Comparison of ENCODE assay signal across 1 cellular context in the genomic region with DNA sequence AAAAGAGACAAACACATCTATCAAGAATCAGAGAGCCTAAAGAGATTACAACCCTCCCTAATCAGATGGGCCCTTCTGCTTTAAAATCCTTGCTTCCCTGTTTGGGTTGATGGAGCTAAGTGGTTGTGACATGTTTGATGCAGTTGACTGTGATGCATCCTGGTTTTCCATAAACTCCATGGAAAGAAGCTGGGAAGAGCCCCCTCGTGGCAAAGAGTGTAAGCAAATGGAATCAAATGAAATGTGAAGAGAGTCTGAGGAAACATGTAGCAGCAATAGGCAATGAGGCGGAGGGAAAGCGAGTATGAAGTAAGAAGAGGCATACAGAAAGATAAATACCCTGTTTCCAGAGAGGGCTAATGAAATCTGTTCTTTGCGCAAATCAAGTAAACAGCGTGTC.
TF ChIP-seq lines count a peak whose summit lies in the region.

No MANE protein-coding gene starts in this region.

TF ChIP-seq in endothelial cell of umbilical vein, 7 proteins besides CTCF, POLR2A, EP300 and RAD21:
- TF ChIP-seq FOS (IDR thresholded peaks at IDR 0.05; ENCODE audit: borderline replicate concordance, insufficient read depth, low read length) (no peak), GATA2 (IDR thresholded peaks at IDR 0.05; ENCODE audit: insufficient read depth, insufficient read length, low read depth, low read length) (no peak)
- TF ChIP-seq, protein P1, sequence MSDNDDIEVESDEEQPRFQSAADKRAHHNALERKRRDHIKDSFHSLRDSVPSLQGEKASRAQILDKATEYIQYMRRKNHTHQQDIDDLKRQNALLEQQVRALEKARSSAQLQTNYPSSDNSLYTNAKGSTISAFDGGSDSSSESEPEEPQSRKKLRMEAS (IDR thresholded peaks at IDR 0.05; ENCODE audit: insufficient read depth, insufficient read length), result no peak
